Comparison of ENCODE assay signal across 10 cellular contexts in the genomic region with DNA sequence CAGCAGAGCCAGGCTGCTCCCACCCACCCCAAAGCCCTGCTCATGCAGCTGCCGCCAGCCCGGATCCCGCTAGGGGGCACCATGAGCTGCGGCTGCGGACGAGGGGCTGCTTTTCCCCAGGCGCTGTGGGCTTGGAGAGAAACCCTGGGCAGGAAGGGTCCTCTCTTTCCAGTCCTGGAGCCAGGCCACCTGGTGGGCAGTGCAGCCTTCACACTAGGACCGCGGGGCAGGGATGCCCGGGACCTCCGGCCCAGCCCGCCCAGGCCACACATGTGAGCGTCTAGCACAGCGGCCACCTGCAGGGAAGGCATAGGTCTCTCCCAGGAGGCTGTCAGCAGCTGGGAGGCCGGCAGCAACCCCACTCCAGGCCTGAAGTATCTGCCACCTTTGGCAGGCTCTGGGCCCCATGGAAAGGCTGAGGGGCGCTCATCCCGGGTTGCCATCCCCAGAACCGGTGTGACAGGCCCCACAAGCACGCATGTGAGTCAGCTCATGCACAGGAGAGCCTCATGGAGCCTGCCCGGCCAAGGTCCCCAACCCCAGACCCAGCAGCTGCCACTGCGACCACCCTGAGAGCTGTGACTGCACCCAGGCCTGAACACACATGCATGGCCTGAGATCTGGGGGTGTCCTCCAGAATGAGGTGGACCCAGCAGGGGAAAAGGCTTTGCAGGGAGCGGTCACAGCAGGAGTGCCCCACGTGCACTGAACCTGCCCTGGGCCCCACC.
A peak's percentile ranks its signal among the peaks of the same experiment; 100 is the strongest.
DNase-seq lines count a peak whose midpoint lies in the region; ATAC-seq and TF ChIP-seq lines count a peak whose summit lies in the region.
"Had no signal": no experiment of that assay in that cellular context is flagged by ENCODE, and none has a peak within 500 bp of the region (broad histone marks: within the 10 kb centered on the region; RNA-seq: fewer than 3 reads in every experiment).

No MANE protein-coding gene starts in this region.

- H3K27ac ChIP-seq in cardiac muscle cell (no peak overlapping the region), heart left ventricle (no peak overlapping the region), lower lobe of right lung (no peak overlapping the region), vagina (no peak overlapping the region), thyroid gland (no peak overlapping the region)
- H3K27ac ChIP-seq: BLaER1, KMS-11 had no signal

- no peaks in the 10 kb centered on the region for H3K4me1 ChIP-seq in cardiac muscle cell (ENCODE audit: low read depth)
- H3K4me1 ChIP-seq in heart left ventricle: no peaks in the 10 kb centered on the region
- H3K4me1 ChIP-seq in lower lobe of right lung: no peaks in the 10 kb centered on the region
- peaks cover 7% of the 10 kb centered on the region for H3K4me1 ChIP-seq in vagina
- H3K4me1 ChIP-seq in thyroid gland: no peaks in the 10 kb centered on the region

- DNase-seq in cardiac muscle cell (ENCODE audit: low read depth in 1 of 2, low spot score in 1 of 2) (peak; percentile 12 to 78), heart left ventricle (no peak), cardiac fibroblast (ENCODE audit: low read depth in 2 of 2) (no peak), lower lobe of right lung (no peak), vagina (ENCODE audit: extremely low spot score in 2 of 2) (peak; percentile 71 to 79), thyroid gland (no peak), cerebellar nuclear complex (lab: John Stamatoyannopoulos, UW) (no peak), ACHN (no peak)

- 19 to 47% (median 42%) methylated on average over 7 to 23 of the region's 23 CpGs for WGBS in heart left ventricle, 4 donors
- 27 to 38% methylated on average over 8 to 12 of the region's 23 CpGs for WGBS in thyroid gland, 2 donors

- intact Hi-C loops in heart left ventricle (cut with DNase I): no loop called here
- intact Hi-C loops in lower lobe of right lung (cut with DNase I): no loop called here
- intact Hi-C loops in vagina (cut with DNase I): no loop called here
- intact Hi-C loops in thyroid gland (cut with DNase I): no loop called here

- H3K36me3 ChIP-seq in cardiac muscle cell: no peaks in the 10 kb centered on the region
- H3K36me3 ChIP-seq in heart left ventricle: no peaks in the 10 kb centered on the region
- no peaks in the 10 kb centered on the region for H3K36me3 ChIP-seq in lower lobe of right lung
- H3K36me3 ChIP-seq in vagina: no peaks in the 10 kb centered on the region
- no peaks in the 10 kb centered on the region for H3K36me3 ChIP-seq in thyroid gland
- H3K36me3 ChIP-seq: BLaER1 had no signal

- H3K27me3 ChIP-seq in cardiac muscle cell (no peaks in the 10 kb centered on the region), heart left ventricle (peaks cover 0 to 28% (median 4%) of the 10 kb centered on the region in 9 donors), lower lobe of right lung (ENCODE audit: low read depth) (peaks cover 8% of the 10 kb centered on the region), vagina (no peaks in the 10 kb centered on the region), thyroid gland (no peaks in the 10 kb centered on the region)
- H3K27me3 ChIP-seq: BLaER1 had no signal

- TF ChIP-seq POLR2A in heart left ventricle (IDR thresholded peaks at IDR 0.05): no peak
- TF ChIP-seq POLR2A in vagina (IDR thresholded peaks at IDR 0.05): no peak
- TF ChIP-seq POLR2A in thyroid gland (IDR thresholded peaks at IDR 0.05): no peak

- in situ Hi-C loops in ACHN (cut with HindIII; ENCODE audit: low pct_ligation_motif_present, low pct_unique_long_range_greater_than_20kb, low sequenced_read_pairs): no loop called here

- TF ChIP-seq CTCF in cardiac muscle cell (IDR thresholded peaks at IDR 0.05; ENCODE audit: low read depth, low read length): peak; percentile 58
- TF ChIP-seq CTCF in heart left ventricle (IDR thresholded peaks at IDR 0.05): peak in 2 of 12 donors; percentile 8 to 15
- peak; percentile 6 for TF ChIP-seq CTCF in cardiac fibroblast (IDR thresholded peaks at IDR 0.05; ENCODE audit: low read depth, low read length)
- peak; percentile 43 for TF ChIP-seq CTCF in lower lobe of right lung (IDR thresholded peaks at IDR 0.05)
- peak in 2 of 3 experiments; percentile 25 to 32 for TF ChIP-seq CTCF in vagina (IDR thresholded peaks at IDR 0.05)
- peak in 1 of 6 experiments; percentile 29 for TF ChIP-seq CTCF in thyroid gland (IDR thresholded peaks at IDR 0.05)

- H3K4me3 ChIP-seq in cardiac muscle cell (no peak overlapping the region), heart left ventricle (no peak overlapping the region), cardiac fibroblast (replicated peaks in 1 of 2; ENCODE audit: low read depth in 2 of 2, low read length in 2 of 2) (no peak overlapping the region), lower lobe of right lung (no peak overlapping the region), vagina (no peak overlapping the region), thyroid gland (replicated peaks in 1 of 3) (no peak overlapping the region)
- H3K4me3 ChIP-seq: BLaER1 had no signal

- no peaks in the 10 kb centered on the region for H3K9me3 ChIP-seq in cardiac muscle cell (ENCODE audit: low read depth)
- peaks cover 0 to 17% (median 6%) of the 10 kb centered on the region in 12 donors for H3K9me3 ChIP-seq in heart left ventricle
- peaks cover 9% of the 10 kb centered on the region for H3K9me3 ChIP-seq in lower lobe of right lung
- H3K9me3 ChIP-seq in vagina: no peaks in the 10 kb centered on the region
- H3K9me3 ChIP-seq in thyroid gland: no peaks in the 10 kb centered on the region

- ATAC-seq in heart left ventricle (no peak), lower lobe of right lung (peak; percentile 18 to 38)

Comparison
In these comparisons a context has a peak if more than half of its experiments do, and no peak if none do; other contexts are left out.
1. DNase-seq: peak in cardiac muscle cell (2 of 2) and vagina (2 of 2); none in heart left ventricle (0 of 5), cardiac fibroblast (0 of 2), lower lobe of right lung (single experiment), thyroid gland (0 of 2), cerebellar nuclear complex (0 of 2) and ACHN (single experiment).
2. ATAC-seq: peak in lower lobe of right lung (2 of 2); none in heart left ventricle (0 of 4).